ENCODE assay signal across 15 cellular contexts in the genomic region with DNA sequence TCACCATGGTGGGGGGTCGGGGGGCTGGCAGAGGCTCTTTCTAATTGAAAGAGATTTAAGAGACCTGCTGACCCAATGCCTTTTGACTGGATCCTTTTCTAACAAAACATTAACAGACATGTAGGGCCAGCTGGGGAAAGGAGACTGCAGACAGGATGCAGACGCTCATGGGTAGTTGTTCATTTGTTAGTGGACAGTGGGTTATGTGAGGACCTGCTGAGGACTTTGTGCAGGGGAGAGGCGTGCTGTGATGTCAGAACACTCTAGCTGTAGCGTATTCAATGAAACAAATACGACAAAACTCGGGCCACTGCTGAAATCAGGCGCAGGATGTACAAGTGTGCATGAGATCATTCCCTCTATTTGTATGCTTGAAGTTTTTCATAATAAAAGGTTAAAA. TPM values are rescaled to one million over a fixed set of nuclear protein-coding genes. Genes with fewer than 3 reads are reported as not detected.
DNase-seq lines count a peak whose midpoint lies in the region; ATAC-seq and TF ChIP-seq lines count a peak whose summit lies in the region.
"Had no signal": no experiment of that assay in that cellular context is flagged by ENCODE, and none has a peak within 500 bp of the region (broad histone marks: within the 10 kb centered on the region; RNA-seq: fewer than 3 reads in every experiment).

No MANE protein-coding gene starts in this region.

- H3K36me3 ChIP-seq in GM23338 (ENCODE audit: insufficient read depth) (no peaks in the 10 kb centered on the region), mucosa of descending colon (ENCODE audit: low read depth) (no peaks in the 10 kb centered on the region)
- H3K36me3 ChIP-seq: thoracic aorta had no signal

- no peak overlapping the region for H3K27ac ChIP-seq in GM23338 (ENCODE audit: low read depth)
- H3K27ac ChIP-seq: PC-9 had no signal

- DNase-seq in GM23338 (ENCODE audit: low spot score): no peak
- DNase-seq in WTC11 (ENCODE audit: low spot score): no peak
- peak; percentile 30 for DNase-seq in kidney glomerular epithelial cell (lab: John Stamatoyannopoulos, UW)
- DNase-seq in skeletal muscle cell (ENCODE audit: low read depth): no peak
- no peak for DNase-seq in mucosa of descending colon
- no peak for DNase-seq in Ammon's horn (ENCODE audit: low spot score)
- no peak for DNase-seq in activated naive CD8-positive, alpha-beta T cell treated with anti-CD3 and anti-CD28 coated beads for 36 hours
- DNase-seq: activated CD4-positive, alpha-beta T cell treated with anti-CD3 and anti-CD28 coated beads for 1 hour; erythroblast; PC-9; stimulated activated CD4-positive, alpha-beta T cell treated with anti-CD3 and anti-CD28 coated beads, Interleukin-4, amount 100 ng/mL, for 24 hours had no signal

- intact Hi-C loops in mucosa of descending colon (cut with DNase I, micrococcal nuclease): no loop called here

- CTCF ChIA-PET in WTC11 (lab: Charles Lee): interaction anchor here (0.7 to 3.7 kb wide), 12 partner anchors 9 to 310 kb away, joined by 3 to 26 read pairs (median 4); partner anchors contain the start of gene UQCC2

- no peaks in the 10 kb centered on the region for H3K9me3 ChIP-seq in mucosa of descending colon
- H3K9me3 ChIP-seq: thoracic aorta had no signal

- H3K4me1 Mint-ChIP-seq in GM23338 (peaks cover 43% of the 10 kb centered on the region), WTC11 (peaks cover 50% of the 10 kb centered on the region)
- H3K4me1 Mint-ChIP-seq in activated naive CD8-positive, alpha-beta T cell treated with anti-CD3 and anti-CD28 coated beads for 36 hours: no peaks in the 10 kb centered on the region

- H3F3A ChIP-seq in GM23338 (replicated peaks; ENCODE audit: low read depth): no peaks in the 10 kb centered on the region

- H4K20me1 ChIP-seq in GM23338 (replicated peaks; ENCODE audit: insufficient read depth): no peaks in the 10 kb centered on the region

- H3K27me3 Mint-ChIP-seq in GM23338 (ENCODE audit: insufficient read depth, low read depth, poor library complexity): peaks cover 11% of the 10 kb centered on the region
- H3K27me3 Mint-ChIP-seq in WTC11 (ENCODE audit: low read depth): no peaks in the 10 kb centered on the region; the same call in 1 of the 2 replicates
- H3K27me3 Mint-ChIP-seq in activated naive CD8-positive, alpha-beta T cell treated with anti-CD3 and anti-CD28 coated beads for 36 hours: peaks cover 10% of the 10 kb centered on the region

- POLR2A ChIA-PET in WTC11 (lab: Charles Lee): no interaction called here

- H3K9me3 Mint-ChIP-seq in GM23338: no peaks in the 10 kb centered on the region
- no peaks in the 10 kb centered on the region for H3K9me3 Mint-ChIP-seq in WTC11
- H3K9me3 Mint-ChIP-seq in activated naive CD8-positive, alpha-beta T cell treated with anti-CD3 and anti-CD28 coated beads for 36 hours: no peaks in the 10 kb centered on the region

- H3K27me3 ChIP-seq in GM23338 (ENCODE audit: insufficient read depth): no peaks in the 10 kb centered on the region

- H3K36me3 Mint-ChIP-seq in GM23338 (ENCODE audit: low read depth): no peaks in the 10 kb centered on the region
- no peaks in the 10 kb centered on the region for H3K36me3 Mint-ChIP-seq in WTC11
- H3K36me3 Mint-ChIP-seq in activated naive CD8-positive, alpha-beta T cell treated with anti-CD3 and anti-CD28 coated beads for 36 hours: no peaks in the 10 kb centered on the region
- H3K36me3 Mint-ChIP-seq: activated naive CD8-positive, alpha-beta T cell had no signal

- no peaks in the 10 kb centered on the region for H3K79me2 ChIP-seq in GM23338 (replicated peaks; ENCODE audit: insufficient read depth)

- no peak for TF ChIP-seq CTCF in GM23338 (conservative IDR thresholded peaks at IDR 0.05; ENCODE audit: low read depth in 2 of 2)
- TF ChIP-seq CTCF in WTC11 (IDR thresholded peaks at IDR 0.05): no peak
- TF ChIP-seq CTCF in mucosa of descending colon (IDR thresholded peaks at IDR 0.05): no peak

- 0 out of 2 replicates have a peak overlapping the region, but pooled peaks have one; percentile 38 for H3K4me2 ChIP-seq in GM23338

- peak overlapping the region; percentile 13; the same call in 1 of the 3 replicates for H3K4me3 Mint-ChIP-seq in GM23338
- H3K4me3 Mint-ChIP-seq in WTC11: no peak overlapping the region; the same call in 1 of the 2 replicates
- no peak overlapping the region for H3K4me3 Mint-ChIP-seq in activated naive CD8-positive, alpha-beta T cell treated with anti-CD3 and anti-CD28 coated beads for 36 hours
- H3K4me3 Mint-ChIP-seq: activated naive CD8-positive, alpha-beta T cell had no signal

- H3K27ac Mint-ChIP-seq in GM23338: peak overlapping the region; percentile 50; the same call in 1 of the 2 replicates
- peak overlapping the region; percentile 14; the same call in 1 of the 2 replicates for H3K27ac Mint-ChIP-seq in WTC11
- H3K27ac Mint-ChIP-seq in activated naive CD8-positive, alpha-beta T cell treated with anti-CD3 and anti-CD28 coated beads for 36 hours: no peak overlapping the region
- H3K27ac Mint-ChIP-seq: activated naive CD8-positive, alpha-beta T cell had no signal

- H3K4me1 ChIP-seq in GM23338 (ENCODE audit: insufficient read depth) (peaks cover 20% of the 10 kb centered on the region), mucosa of descending colon (ENCODE audit: low read depth) (peaks cover 17% of the 10 kb centered on the region)

- ATAC-seq in GM23338: no peak
- ATAC-seq in WTC11: no peak
- ATAC-seq in mucosa of descending colon: no peak
- no peak for ATAC-seq in HG02571 (IDR thresholded peaks at IDR 0.05; ENCODE audit: unreplicated experiment)

- H2AFZ ChIP-seq in GM23338: no peak overlapping the region; the same call in 1 of the 2 replicates
- H2AFZ ChIP-seq: PC-9 had no signal

- H3K4me3 ChIP-seq in GM23338: no peak overlapping the region
- peak overlapping the region; percentile 57 for H3K4me3 ChIP-seq in skeletal muscle cell (ENCODE audit: low read depth, low read length)
- no peak overlapping the region for H3K4me3 ChIP-seq in mucosa of descending colon
- H3K4me3 ChIP-seq: PC-9 had no signal

- no peaks in the 10 kb centered on the region for H3K9me2 ChIP-seq in GM23338 (ENCODE audit: insufficient read depth)

TF ChIP-seq in GM23338, 12 proteins besides CTCF, POLR2A, EP300 and RAD21 (continues in another document):
- TF ChIP-seq ETS1 (IDR thresholded peaks at IDR 0.05): no peak
- TF ChIP-seq ZNF114 (CRISPR knock-in tag; IDR thresholded peaks at IDR 0.05): no peak
- no peak for TF ChIP-seq POLR2AphosphoS5 (IDR thresholded peaks at IDR 0.05; ENCODE audit: low read depth)
- no peak for TF ChIP-seq JUNB (IDR thresholded peaks at IDR 0.05; ENCODE audit: unreplicated experiment)

TF ChIP-seq in WTC11, 78 proteins besides CTCF, POLR2A, EP300 and RAD21:
- TF ChIP-seq, protein P1, sequence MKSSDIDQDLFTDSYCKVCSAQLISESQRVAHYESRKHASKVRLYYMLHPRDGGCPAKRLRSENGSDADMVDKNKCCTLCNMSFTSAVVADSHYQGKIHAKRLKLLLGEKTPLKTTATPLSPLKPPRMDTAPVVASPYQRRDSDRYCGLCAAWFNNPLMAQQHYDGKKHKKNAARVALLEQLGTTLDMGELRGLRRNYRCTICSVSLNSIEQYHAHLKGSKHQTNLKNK (CRISPR knock-in tag; IDR thresholded peaks at IDR 0.05): no peak
- no peak for TF ChIP-seq ZBTB21 (CRISPR knock-in tag; IDR thresholded peaks at IDR 0.05; ENCODE audit: borderline replicate concordance)
- TF ChIP-seq, protein P2, sequence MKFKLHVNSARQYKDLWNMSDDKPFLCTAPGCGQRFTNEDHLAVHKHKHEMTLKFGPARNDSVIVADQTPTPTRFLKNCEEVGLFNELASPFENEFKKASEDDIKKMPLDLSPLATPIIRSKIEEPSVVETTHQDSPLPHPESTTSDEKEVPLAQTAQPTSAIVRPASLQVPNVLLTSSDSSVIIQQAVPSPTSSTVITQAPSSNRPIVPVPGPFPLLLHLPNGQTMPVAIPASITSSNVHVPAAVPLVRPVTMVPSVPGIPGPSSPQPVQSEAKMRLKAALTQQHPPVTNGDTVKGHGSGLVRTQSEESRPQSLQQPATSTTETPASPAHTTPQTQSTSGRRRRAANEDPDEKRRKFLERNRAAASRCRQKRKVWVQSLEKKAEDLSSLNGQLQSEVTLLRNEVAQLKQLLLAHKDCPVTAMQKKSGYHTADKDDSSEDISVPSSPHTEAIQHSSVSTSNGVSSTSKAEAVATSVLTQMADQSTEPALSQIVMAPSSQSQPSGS (CRISPR knock-in tag; IDR thresholded peaks at IDR 0.05; ENCODE audit: borderline replicate concordance, low read depth): no peak

RNA-seq across cellular contexts. Expression of gene IP6K3, which starts 1.1 kb away (rescaled TPM):
- 0.14 TPM in 1 of 2 replicates, not detected in the other for total RNA-seq in GM23338 (2014; rRNA removed; shearing (Covaris generic))
- polyA plus RNA-seq in GM23338 (2016; fragmentation: Nextera tagmentation; extraction: Ambion mirVana): 0.16 TPM in 2 replicates
- total RNA-seq in WTC11 (2021): 0.44 to 1.1 TPM (median 0.89 TPM) in 3 replicates
- 1 to 10 TPM in 1 of 3 donors, under 1 TPM in 2; 0.67 to 6.8 (median 0.96) TPM for total RNA-seq in mucosa of descending colon
- total RNA-seq in activated naive CD8-positive, alpha-beta T cell treated with anti-CD3 and anti-CD28 coated beads for 36 hours: not detected
- total RNA-seq: mononuclear cell, PC-9 had no signal

RNA-seq across cellular contexts. Expression of gene UQCC2, which starts 34.1 kb away (rescaled TPM):
- total RNA-seq in GM23338 (2014; rRNA removed; shearing (Covaris generic)): 33.9 and 48.9 TPM in 2 replicates
- polyA plus RNA-seq in GM23338 (2016; fragmentation: Nextera tagmentation; extraction: Ambion mirVana): 379 and 450 TPM in 2 replicates
- total RNA-seq in WTC11 (2021) (65.8 to 105 TPM (median 95.3 TPM) in 3 replicates), mucosa of descending colon (10 to 100 TPM; 41.8 to 48.6 (median 45.7) TPM)
- total RNA-seq in activated naive CD8-positive, alpha-beta T cell treated with anti-CD3 and anti-CD28 coated beads for 36 hours: 100 to 1,000 TPM; 118 to 126 TPM

RNA-seq across cellular contexts. Expression of gene LEMD2, which starts 43.4 kb away (rescaled TPM):
- 55.6 and 64.7 TPM in 2 replicates for total RNA-seq in GM23338 (2014; rRNA removed; shearing (Covaris generic))
- 28.6 and 32.0 TPM in 2 replicates for polyA plus RNA-seq in GM23338 (2016; fragmentation: Nextera tagmentation; extraction: Ambion mirVana)
- total RNA-seq in WTC11 (2021) (46.6 to 62.9 TPM (median 48.2 TPM) in 3 replicates), mucosa of descending colon (10 to 100 TPM; 57.2 to 73.6 (median 59.6) TPM)
- 10 to 100 TPM; 33.1 to 38.8 TPM for total RNA-seq in activated naive CD8-positive, alpha-beta T cell treated with anti-CD3 and anti-CD28 coated beads for 36 hours

RNA-seq across cellular contexts. Expression of gene MLN, which starts 58.2 kb away (rescaled TPM):
- total RNA-seq in GM23338 (2014; rRNA removed; shearing (Covaris generic)): not detected in 2 replicates
- polyA plus RNA-seq in GM23338 (2016; fragmentation: Nextera tagmentation; extraction: Ambion mirVana): not detected in 2 replicates
- not detected in 3 replicates for total RNA-seq in WTC11 (2021)
- not detected for total RNA-seq in mucosa of descending colon
- not detected for total RNA-seq in activated naive CD8-positive, alpha-beta T cell treated with anti-CD3 and anti-CD28 coated beads for 36 hours
- total RNA-seq: mononuclear cell, PC-9, thoracic aorta had no signal
